Comparison of ENCODE assay signal across 1 cellular context in genomic region chr9:128141604-128142003, GRCh38.
TF ChIP-seq lines count a peak whose summit lies in the region.

No MANE protein-coding gene starts in this region.

TF ChIP-seq in HepG2, 621 proteins besides CTCF, POLR2A, EP300 and RAD21:
- TF ChIP-seq ZNF7 (CRISPR knock-in tag; IDR thresholded peaks at IDR 0.05) (no peak), HNRNPUL1 (IDR thresholded peaks at IDR 0.05; ENCODE audit: low read depth, low read length) (no peak), GMEB1 (CRISPR knock-in tag; IDR thresholded peaks at IDR 0.05; ENCODE audit: borderline replicate concordance) (no peak), TOPORS (CRISPR knock-in tag; IDR thresholded peaks at IDR 0.05) (no peak), MEIS2 (CRISPR knock-in tag; IDR thresholded peaks at IDR 0.05) (no peak), KDM2A (CRISPR knock-in tag; IDR thresholded peaks at IDR 0.05; ENCODE audit: borderline replicate concordance, low read depth) (no peak), TRIM24 (CRISPR knock-in tag; IDR thresholded peaks at IDR 0.05) (no peak), LBX2 (CRISPR knock-in tag; IDR thresholded peaks at IDR 0.05; ENCODE audit: borderline replicate concordance) (no peak), KLF16 (CRISPR knock-in tag; IDR thresholded peaks at IDR 0.05) (no peak), HDAC2 (CRISPR knock-in tag; IDR thresholded peaks at IDR 0.05) (no peak), PBX2 (CRISPR knock-in tag; IDR thresholded peaks at IDR 0.05) (no peak), HMGXB4 (CRISPR knock-in tag; IDR thresholded peaks at IDR 0.05; ENCODE audit: borderline replicate concordance in 1 of 2, low read depth in 1 of 2) (no peak), SRF (IDR thresholded peaks at IDR 0.05; ENCODE audit: low read depth, low read length) (no peak), MEIS1 (CRISPR knock-in tag; IDR thresholded peaks at IDR 0.05; ENCODE audit: borderline replicate concordance) (no peak)
